In the genomic region with DNA sequence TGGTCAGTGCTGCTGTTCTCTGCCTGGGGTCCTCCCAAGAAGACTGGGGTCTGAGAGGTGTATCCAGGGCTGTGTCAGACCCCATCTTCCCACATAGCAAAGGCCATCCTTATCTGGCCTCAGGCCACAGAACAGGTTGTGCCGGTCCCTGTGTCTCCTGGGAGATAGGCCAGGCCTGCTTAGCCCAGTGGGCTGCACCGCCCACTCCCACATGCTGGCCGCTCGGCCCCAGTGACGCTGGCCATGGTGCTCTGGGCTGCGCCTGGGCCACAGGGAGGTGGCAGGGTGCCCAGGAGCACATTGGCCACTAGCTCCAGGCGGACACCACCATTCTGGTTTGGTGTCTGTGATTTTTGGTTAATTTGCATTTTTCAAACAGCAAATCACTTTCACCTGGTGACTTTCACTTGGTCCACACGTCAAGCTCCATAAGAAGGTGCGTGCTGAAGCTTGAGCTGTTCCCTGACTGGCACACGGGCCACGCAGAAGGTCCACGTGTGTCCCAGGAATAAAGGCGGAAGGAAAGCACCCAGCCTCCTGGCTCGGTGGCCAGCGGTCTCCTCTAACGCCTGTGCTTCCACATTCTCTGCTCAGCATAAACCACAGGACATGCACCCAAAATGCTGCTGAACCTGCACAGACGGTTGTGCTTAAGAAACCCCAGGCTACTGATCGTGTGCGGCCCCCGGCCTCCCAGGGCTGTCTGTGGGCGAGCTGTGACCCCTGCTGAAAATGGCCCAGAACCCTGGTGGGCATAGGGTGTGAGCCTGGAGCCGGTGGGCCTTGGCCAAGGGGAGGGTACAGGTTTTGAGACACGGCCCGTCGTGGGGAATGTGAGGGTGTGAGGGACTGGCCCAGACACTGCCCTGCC, we compare ENCODE assay signal across 14 cellular contexts. TPM values are rescaled to one million over a fixed set of nuclear protein-coding genes. Genes with fewer than 3 reads are reported as not detected.
A peak's percentile ranks its signal among the peaks of the same experiment; 100 is the strongest.
DNase-seq lines count a peak whose midpoint lies in the region; ATAC-seq and TF ChIP-seq lines count a peak whose summit lies in the region.
"Had no signal": no experiment of that assay in that cellular context is flagged by ENCODE, and none has a peak within 500 bp of the region (broad histone marks: within the 10 kb centered on the region; RNA-seq: fewer than 3 reads in every experiment).

No MANE protein-coding gene starts in this region.

- H3K4me3 Mint-ChIP-seq in Calu3 (ENCODE audit: low read depth, unreplicated experiment), result peak overlapping the region; percentile 76
- peak overlapping the region; percentile 48 to 75 (median 67) for H3K4me3 Mint-ChIP-seq in nephron

- ATAC-seq in HG02763 (IDR thresholded peaks at IDR 0.05; ENCODE audit: unreplicated experiment) (no peak), GM19452 (IDR thresholded peaks at IDR 0.05; ENCODE audit: unreplicated experiment) (no peak), HG02973 (IDR thresholded peaks at IDR 0.05; ENCODE audit: unreplicated experiment) (no peak)

- BruUV-seq in Calu3 (replicated peaks; lab: Mats Ljungman, UMichigan), result no TSS peak
- no TSS peak for BruUV-seq in mammary epithelial cell (replicated peaks; lab: Mats Ljungman, UMichigan)

- no peak overlapping the region for H3K4me3 ChIP-seq in mammary epithelial cell (replicated peaks in 1 of 3; ENCODE audit: insufficient read depth in 1 of 3, low read depth in 2 of 3, low read length in 3 of 3)
- H3K4me3 ChIP-seq: skin epidermis had no signal

- H3K9me3 ChIP-seq in mammary epithelial cell (replicated peaks; ENCODE audit: insufficient read depth, low read length), result no peaks in the 10 kb centered on the region

- peaks cover 23% of the 10 kb centered on the region for H4K20me1 ChIP-seq in mammary epithelial cell (ENCODE audit: insufficient read depth, low read length)

- H3K4me2 ChIP-seq in mammary epithelial cell (ENCODE audit: insufficient read depth, low read depth, low read length), result peak overlapping the region; percentile 2

- peaks cover 42% of the 10 kb centered on the region for H3K4me1 ChIP-seq in mammary epithelial cell (ENCODE audit: insufficient read depth, low read length)

- H3K9me3 Mint-ChIP-seq in Calu3 (ENCODE audit: low read depth, unreplicated experiment) (no peaks in the 10 kb centered on the region), nephron (no peaks in the 10 kb centered on the region)

- 63% methylated on average over 24 of the region's 25 CpGs for WGBS in mammary epithelial cell (ENCODE audit: low coverage, missing lambda C conversion rate)

- H3K79me2 ChIP-seq in mammary epithelial cell (ENCODE audit: insufficient read depth, low read length), result peaks cover 91% of the 10 kb centered on the region

- no peak overlapping the region for H2AFZ ChIP-seq in mammary epithelial cell (ENCODE audit: low read depth, low read length)

- no peak overlapping the region for H3K27ac ChIP-seq in mammary epithelial cell (ENCODE audit: insufficient read depth, low read depth, low read length)

- dilution Hi-C loops in mammary epithelial cell (cut with HindIII; ENCODE audit: low sequenced_read_pairs), result no loop called here

- H3K27me3 Mint-ChIP-seq in Calu3 (ENCODE audit: unreplicated experiment) (no peaks in the 10 kb centered on the region), nephron (ENCODE audit: low read depth) (no peaks in the 10 kb centered on the region)

- CTCF ChIA-PET in Calu3 (lab: Charles Lee) (no interaction called here), mammary epithelial cell (lab: Charles Lee; ENCODE audit: low non-redundant PET) (no interaction called here)

- intact Hi-C loops in Calu3 (cut with micrococcal nuclease; ENCODE audit: unreplicated experiment), result loop anchor here (2.0 kb wide), 1 partner anchor 30 kb away; no protein-coding TSS in a partner anchor
- intact Hi-C loops in mammary epithelial cell (cut with micrococcal nuclease), result loop anchor here (5.0 kb wide), 1 partner anchor 68 kb away; no protein-coding TSS in a partner anchor

- H3K27ac Mint-ChIP-seq in Calu3 (ENCODE audit: unreplicated experiment) (peak overlapping the region; percentile 24), nephron (peak overlapping the region in 2 of 3 experiments; percentile 29 to 72)

- peaks cover 35% of the 10 kb centered on the region for H3K36me3 Mint-ChIP-seq in Calu3 (ENCODE audit: insufficient read depth, unreplicated experiment)
- no peaks in the 10 kb centered on the region for H3K36me3 Mint-ChIP-seq in nephron (ENCODE audit: low read depth)

- H3K9ac ChIP-seq in mammary epithelial cell (ENCODE audit: insufficient read depth, low read length), result no peak overlapping the region

- H3K4me1 Mint-ChIP-seq in Calu3 (ENCODE audit: low read depth, unreplicated experiment), result peaks cover 41% of the 10 kb centered on the region
- H3K4me1 Mint-ChIP-seq in nephron, result peaks cover 43% of the 10 kb centered on the region

- peak; percentile 38 for DNase-seq in Ammon's horn (ENCODE audit: low spot score)
- DNase-seq in Calu3, result peak; percentile 72
- no peak for DNase-seq in mammary epithelial cell
- no peak for DNase-seq in AG08396 (ENCODE audit: low spot score)
- DNase-seq: activated CD4-positive, alpha-beta T cell treated with anti-CD3 and anti-CD28 coated beads, Interleukin-2, amount 50 U/mL, for 48 hours; amniotic stem cell; DMS153; hippocampal formation; NCI-H526 treated with DMSO at 0.1 percent for 48 hours had no signal

- H3K36me3 ChIP-seq in mammary epithelial cell (ENCODE audit: insufficient read depth, low read length), result no peaks in the 10 kb centered on the region

- TF ChIP-seq CTCF in Calu3 (IDR thresholded peaks at IDR 0.05; ENCODE audit: unreplicated experiment) (no peak), mammary epithelial cell (conservative IDR thresholded peaks at IDR 0.05 in 1 of 2, IDR thresholded peaks at IDR 0.05 in 1 of 2; ENCODE audit: extremely low read depth in 1 of 2, insufficient read depth in 1 of 2, low read depth in 1 of 2, low read length in 2 of 2) (no peak), nephron (IDR thresholded peaks at IDR 0.05; ENCODE audit: unreplicated experiment in 3 of 3) (no peak)

- no peaks in the 10 kb centered on the region for H3K27me3 ChIP-seq in mammary epithelial cell (ENCODE audit: insufficient read depth, low read length)

- in situ Hi-C loops in mammary epithelial cell (cut with MboI; ENCODE audit: low sequenced_read_pairs in 2 of 2), result no loop called here

RNA-seq across cellular contexts. Expression of a gene that starts 4.6 kb away (rescaled TPM):
- total RNA-seq in Calu3 (2022) (118 and 119 TPM in 2 replicates), mammary epithelial cell (10 to 100 TPM; 28.8 to 58.6 TPM)
- 17.2 TPM for polyA plus RNA-seq in mammary epithelial cell
- polyA minus RNA-seq in mammary epithelial cell, result 1.6 TPM

Comparison
In these comparisons a context has a peak if more than half of its experiments do, and no peak if none do; other contexts are left out.
1. DNase-seq: peak in Ammon's horn (single experiment) and Calu3 (single experiment); none in mammary epithelial cell (single experiment) and AG08396 (single experiment).